14 cellular contexts compared by ENCODE assay signal in the genomic region with DNA sequence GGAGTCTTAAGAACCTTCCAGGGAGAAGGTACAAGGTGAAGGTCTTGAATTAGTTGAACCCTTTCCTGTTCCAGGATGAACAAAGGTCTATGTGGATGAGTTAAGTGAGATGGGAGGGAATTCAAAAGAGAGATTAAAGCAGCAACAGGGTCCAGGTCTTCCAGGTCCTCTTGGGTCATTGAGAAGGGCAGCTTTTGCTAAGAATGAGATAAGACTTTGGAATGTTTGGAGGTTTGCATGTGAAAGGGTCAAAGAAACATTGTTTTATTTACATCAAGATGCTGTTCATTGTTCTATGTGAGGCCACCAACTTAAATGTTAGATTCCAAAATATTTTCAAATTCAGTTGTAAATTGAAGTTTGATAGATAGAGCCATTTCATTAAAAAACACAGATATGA.
DNase-seq lines count a peak whose midpoint lies in the region.
"Had no signal": no experiment of that assay in that cellular context is flagged by ENCODE, and none has a peak within 500 bp of the region (broad histone marks: within the 10 kb centered on the region; RNA-seq: fewer than 3 reads in every experiment).

No MANE protein-coding gene starts in this region.

- no peak overlapping the region for H3K9ac ChIP-seq in HUES64 (ENCODE audit: low read depth, low read length)
- H3K9ac ChIP-seq: GM23248 had no signal

- peaks cover 19% of the 10 kb centered on the region for H3K4me1 ChIP-seq in HUES64 (ENCODE audit: insufficient read depth, low read length)

- H3K36me3 ChIP-seq in H7 (replicated peaks; ENCODE audit: control insufficient read depth, insufficient read depth, low read length): no peaks in the 10 kb centered on the region
- H3K36me3 ChIP-seq in HUES64 (ENCODE audit: insufficient read depth, low read length): no peaks in the 10 kb centered on the region

- H3K4me3 ChIP-seq in H7 (ENCODE audit: insufficient read depth, low read depth, low read length) (no peak overlapping the region), HUES64 (ENCODE audit: low read length) (no peak overlapping the region)
- H3K4me3 ChIP-seq: GM12878, GM23248 had no signal

- peak overlapping the region; percentile 65 for H3K27ac ChIP-seq in HUES64 (ENCODE audit: low read depth, low read length)
- H3K27ac ChIP-seq: GM23248, HL-60 had no signal

- H3K27me3 ChIP-seq in H7 (ENCODE audit: control insufficient read depth, insufficient read depth, low read length) (no peaks in the 10 kb centered on the region), HUES64 (ENCODE audit: insufficient read depth, low read length) (no peaks in the 10 kb centered on the region)

- no peaks in the 10 kb centered on the region for H3K9me3 ChIP-seq in HUES64 (ENCODE audit: insufficient read depth, low read depth, low read length)

- DNase-seq in H7 (peak; percentile 12), iPS DF 19.7 (ENCODE audit: low read depth, low spot score) (peak; percentile 59), iPS-NIHi7 (ENCODE audit: extremely low spot score) (peak; percentile 38), NCI-H146 treated with DMSO at 0.1 percent for 48 hours (lab: John Stamatoyannopoulos, UW; ENCODE audit: unreplicated experiment) (no peak), HPDE6-E6E7 (ENCODE audit: extremely low spot score) (no peak)
- no peak for DNase-seq in activated CD8-positive, alpha-beta memory T cell treated with anti-CD3 and anti-CD28 coated beads, Interleukin-2, amount 50 U/mL, for 4 hours
- DNase-seq: C1 segment of cervical spinal cord; Calu3; CD4-positive, alpha-beta T cell; DMS 273 treated with DMSO at 0.1 percent for 48 hours; GM23248 had no signal

Comparison
In these comparisons a context has a peak if more than half of its experiments do, and no peak if none do; other contexts are left out.
1. DNase-seq: peak in H7 (single experiment), iPS DF 19.7 (single experiment) and iPS-NIHi7 (single experiment); none in NCI-H146 treated with DMSO at 0.1 percent for 48 hours (single experiment), activated CD8-positive, alpha-beta memory T cell treated with anti-CD3 and anti-CD28 coated beads, Interleukin-2, amount 50 U/mL, for 4 hours (single experiment) and HPDE6-E6E7 (single experiment).